In the genomic region with DNA sequence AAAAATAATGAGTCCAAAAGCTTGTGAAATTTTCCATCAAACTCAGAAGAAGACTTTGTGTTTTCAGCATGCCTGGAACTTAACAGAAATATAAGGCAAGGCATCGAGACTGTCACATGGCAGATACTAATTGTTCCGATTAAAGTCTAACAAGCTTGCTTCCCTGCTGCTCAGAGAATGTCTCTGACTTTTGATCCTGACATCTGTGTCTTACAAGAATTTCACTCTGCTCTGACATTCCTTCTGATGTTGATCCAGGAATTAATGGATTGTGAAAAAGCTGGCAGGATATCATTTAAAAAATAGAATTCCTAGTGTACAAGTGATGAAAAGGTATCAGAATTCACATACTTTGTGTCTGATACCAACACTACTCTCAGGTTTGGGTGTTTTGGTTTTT, we compare ENCODE assay signal across 23 cellular contexts.
DNase-seq lines count a peak whose midpoint lies in the region; ATAC-seq, FAIRE-seq and TF ChIP-seq lines count a peak whose summit lies in the region.
"Had no signal": no experiment of that assay in that cellular context is flagged by ENCODE, and none has a peak within 500 bp of the region (broad histone marks: within the 10 kb centered on the region; RNA-seq: fewer than 3 reads in every experiment).

No MANE protein-coding gene starts in this region.

- TF ChIP-seq CTCF in D721Med (IDR thresholded peaks at IDR 0.05; ENCODE audit: insufficient read depth, missing control alignments): no peak
- no peak for TF ChIP-seq CTCF in epithelial cell of proximal tubule (conservative IDR thresholded peaks at IDR 0.05; ENCODE audit: low read depth, low read length)
- TF ChIP-seq CTCF in neural cell (IDR thresholded peaks at IDR 0.05; ENCODE audit: poor library complexity, severe bottlenecking): no peak
- TF ChIP-seq CTCF in gastroesophageal sphincter (IDR thresholded peaks at IDR 0.05): no peak

- TF ChIP-seq POLR2A in gastroesophageal sphincter (IDR thresholded peaks at IDR 0.05): no peak

- no peaks in the 10 kb centered on the region for H4K20me1 ChIP-seq in neural cell (ENCODE audit: insufficient read depth)

- no peak for TF ChIP-seq RAD21 in neural cell (conservative IDR thresholded peaks at IDR 0.05)

- H2AFZ ChIP-seq in neural cell (ENCODE audit: low read depth, low read length): no peak overlapping the region

- H3K27me3 ChIP-seq in neural cell (ENCODE audit: insufficient read depth, low read depth, low read length) (no peaks in the 10 kb centered on the region), gastroesophageal sphincter (no peaks in the 10 kb centered on the region)
- H3K27me3 ChIP-seq: Peyer's patch had no signal

- H3K4me1 ChIP-seq in gastroesophageal sphincter: no peaks in the 10 kb centered on the region
- H3K4me1 ChIP-seq: Peyer's patch had no signal

- peak; percentile 25 for FAIRE-seq in D721Med (lab: Jason Lieb, UNC)
- FAIRE-seq: GM19239, K562 had no signal

- H3K9ac ChIP-seq in neural cell (ENCODE audit: low read length): no peak overlapping the region

- H3F3A ChIP-seq in neural cell (ENCODE audit: insufficient read depth, low read length, poor library complexity, severe bottlenecking): no peaks in the 10 kb centered on the region

- H3K9me3 ChIP-seq in neural cell (ENCODE audit: low read length) (no peaks in the 10 kb centered on the region), gastroesophageal sphincter (no peaks in the 10 kb centered on the region)
- H3K9me3 ChIP-seq: Peyer's patch had no signal

- no peak overlapping the region for H3K4me2 ChIP-seq in neural cell (ENCODE audit: low read length)

- peak overlapping the region; percentile 58 for H3K27ac ChIP-seq in neural cell (ENCODE audit: low read length)
- no peak overlapping the region for H3K27ac ChIP-seq in gastroesophageal sphincter
- H3K27ac ChIP-seq: Peyer's patch had no signal

- ATAC-seq in GM19395 (IDR thresholded peaks at IDR 0.05; ENCODE audit: unreplicated experiment) (no peak), gastroesophageal sphincter (no peak)
- ATAC-seq: K562 had no signal

- no peaks in the 10 kb centered on the region for H3K9me2 ChIP-seq in neural cell (ENCODE audit: insufficient read depth, low read length)

- 14 to 27% methylated on average over 2 of the region's 2 CpGs for WGBS in gastroesophageal sphincter (ENCODE audit: low coverage in 1 of 2), 2 donors

- DNase-seq in D721Med (ENCODE audit: insufficient read length, low spot score): no peak
- peak; percentile 61 for DNase-seq in NCI-H82 treated with DMSO at 0.1 percent for 48 hours (lab: John Stamatoyannopoulos, UW; ENCODE audit: unreplicated experiment)
- peak; percentile 36 for DNase-seq in epithelial cell of proximal tubule (ENCODE audit: low read depth)
- no peak for DNase-seq in activated CD4-positive, CD25-positive, alpha-beta regulatory T cell (lab: John Stamatoyannopoulos, UW)
- DNase-seq in effector CD4-positive, alpha-beta T cell: no peak
- DNase-seq: EL, GF-D8, H9, HFFc6, MM.1S, NCI-H1092, NCI-H1436, NCI-H187 treated with DMSO at 0.1 percent for 48 hours, NCI-H2107, NCI-H2227 treated with DMSO at 0.1 percent for 48 hours, NCI-H510A, NCI-H748 treated with DMSO at 0.1 percent for 48 hours, Peyer's patch had no signal

- H3K36me3 ChIP-seq in neural cell (ENCODE audit: insufficient read depth, low read length) (no peaks in the 10 kb centered on the region), gastroesophageal sphincter (no peaks in the 10 kb centered on the region)
- H3K36me3 ChIP-seq: Peyer's patch had no signal

- H3K4me3 ChIP-seq in epithelial cell of proximal tubule (ENCODE audit: low read depth, low read length) (no peak overlapping the region), neural cell (ENCODE audit: low read length) (peak overlapping the region; percentile 13), gastroesophageal sphincter (no peak overlapping the region)
- H3K4me3 ChIP-seq: K562, Peyer's patch had no signal

- H3K79me2 ChIP-seq in neural cell (replicated peaks; ENCODE audit: insufficient read depth, low read length): no peaks in the 10 kb centered on the region

- TF ChIP-seq EP300 in neural cell (conservative IDR thresholded peaks at IDR 0.05; ENCODE audit: poor library complexity, severe bottlenecking) (peak; percentile 90), gastroesophageal sphincter (IDR thresholded peaks at IDR 0.05) (no peak)

TF ChIP-seq in neural cell, 6 proteins besides CTCF, POLR2A, EP300 and RAD21:
- TF ChIP-seq SMC3 (conservative IDR thresholded peaks at IDR 0.05; ENCODE audit: poor library complexity) (no peak), TAF1 (IDR thresholded peaks at IDR 0.05; ENCODE audit: low read depth) (no peak), POLR2AphosphoS5 (IDR thresholded peaks at IDR 0.05) (peak; percentile 74)
- TF ChIP-seq, protein P1, sequence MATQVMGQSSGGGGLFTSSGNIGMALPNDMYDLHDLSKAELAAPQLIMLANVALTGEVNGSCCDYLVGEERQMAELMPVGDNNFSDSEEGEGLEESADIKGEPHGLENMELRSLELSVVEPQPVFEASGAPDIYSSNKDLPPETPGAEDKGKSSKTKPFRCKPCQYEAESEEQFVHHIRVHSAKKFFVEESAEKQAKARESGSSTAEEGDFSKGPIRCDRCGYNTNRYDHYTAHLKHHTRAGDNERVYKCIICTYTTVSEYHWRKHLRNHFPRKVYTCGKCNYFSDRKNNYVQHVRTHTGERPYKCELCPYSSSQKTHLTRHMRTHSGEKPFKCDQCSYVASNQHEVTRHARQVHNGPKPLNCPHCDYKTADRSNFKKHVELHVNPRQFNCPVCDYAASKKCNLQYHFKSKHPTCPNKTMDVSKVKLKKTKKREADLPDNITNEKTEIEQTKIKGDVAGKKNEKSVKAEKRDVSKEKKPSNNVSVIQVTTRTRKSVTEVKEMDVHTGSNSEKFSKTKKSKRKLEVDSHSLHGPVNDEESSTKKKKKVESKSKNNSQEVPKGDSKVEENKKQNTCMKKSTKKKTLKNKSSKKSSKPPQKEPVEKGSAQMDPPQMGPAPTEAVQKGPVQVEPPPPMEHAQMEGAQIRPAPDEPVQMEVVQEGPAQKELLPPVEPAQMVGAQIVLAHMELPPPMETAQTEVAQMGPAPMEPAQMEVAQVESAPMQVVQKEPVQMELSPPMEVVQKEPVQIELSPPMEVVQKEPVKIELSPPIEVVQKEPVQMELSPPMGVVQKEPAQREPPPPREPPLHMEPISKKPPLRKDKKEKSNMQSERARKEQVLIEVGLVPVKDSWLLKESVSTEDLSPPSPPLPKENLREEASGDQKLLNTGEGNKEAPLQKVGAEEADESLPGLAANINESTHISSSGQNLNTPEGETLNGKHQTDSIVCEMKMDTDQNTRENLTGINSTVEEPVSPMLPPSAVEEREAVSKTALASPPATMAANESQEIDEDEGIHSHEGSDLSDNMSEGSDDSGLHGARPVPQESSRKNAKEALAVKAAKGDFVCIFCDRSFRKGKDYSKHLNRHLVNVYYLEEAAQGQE (IDR thresholded peaks at IDR 0.05; ENCODE audit: borderline replicate concordance): peak; percentile 99
TF ChIP-seq in neural cell: peak in this region for 2.

Comparison
In these comparisons a context has a peak if more than half of its experiments do, and no peak if none do; other contexts are left out.
1. DNase-seq: peak in NCI-H82 treated with DMSO at 0.1 percent for 48 hours (single experiment) and epithelial cell of proximal tubule (single experiment); none in D721Med (single experiment), activated CD4-positive, CD25-positive, alpha-beta regulatory T cell (0 of 4) and effector CD4-positive, alpha-beta T cell (single experiment).